ENCODE assay signal across 9 cellular contexts in genomic region chr7:76292206-76292573, GRCh38. TPM values are rescaled to one million over a fixed set of nuclear protein-coding genes. Genes with fewer than 3 reads are reported as not detected.
DNase-seq lines count a peak whose midpoint lies in the region; ATAC-seq, FAIRE-seq and TF ChIP-seq lines count a peak whose summit lies in the region.
"Had no signal": no experiment of that assay in that cellular context is flagged by ENCODE, and none has a peak within 500 bp of the region (broad histone marks: within the 10 kb centered on the region; RNA-seq: fewer than 3 reads in every experiment).

No MANE protein-coding gene starts in this region.

- H3K27me3 Mint-ChIP-seq in activated T-cell treated with anti-CD3 and anti-CD28 coated beads, Interleukin-2, amount 50 U/mL, for 4 hours (ENCODE audit: low read depth), result no peaks in the 10 kb centered on the region
- H3K27me3 Mint-ChIP-seq: activated naive CD8-positive, alpha-beta T cell had no signal

- ATAC-seq in GM21390 (IDR thresholded peaks at IDR 0.05; ENCODE audit: unreplicated experiment) (no peak), HG03354 (IDR thresholded peaks at IDR 0.05; ENCODE audit: poor library complexity, severe bottlenecking, unreplicated experiment) (no peak)
- no peak for ATAC-seq in activated T-cell treated with anti-CD3 and anti-CD28 coated beads, Interleukin-2, amount 50 U/mL, for 4 hours

- WGBS in HUES64, result 77% methylated on average over 5 of the region's 5 CpGs

- no peak for FAIRE-seq in bronchial epithelial cell (lab: Jason Lieb, UNC)

- H3K27me3 ChIP-seq in BE2C (no peaks in the 10 kb centered on the region), HUES64 (ENCODE audit: insufficient read depth, low read length) (no peaks in the 10 kb centered on the region), bronchial epithelial cell (ENCODE audit: control insufficient read depth, insufficient read depth, low read length) (no peaks in the 10 kb centered on the region), muscle layer of colon (ENCODE audit: control insufficient read depth in 1 of 2, insufficient read depth in 2 of 2, low read length in 2 of 2) (no peaks in the 10 kb centered on the region)

- H3K9me3 ChIP-seq in BE2C (no peaks in the 10 kb centered on the region), HUES64 (ENCODE audit: insufficient read depth, low read depth, low read length) (no peaks in the 10 kb centered on the region), muscle layer of colon (ENCODE audit: low read length) (no peaks in the 10 kb centered on the region)

- H3K9me3 Mint-ChIP-seq in activated T-cell treated with anti-CD3 and anti-CD28 coated beads, Interleukin-2, amount 50 U/mL, for 4 hours, result no peaks in the 10 kb centered on the region

- H3K4me1 ChIP-seq in BE2C, result peaks cover 15% of the 10 kb centered on the region
- H3K4me1 ChIP-seq in HUES64 (ENCODE audit: insufficient read depth, low read length), result peaks cover 8% of the 10 kb centered on the region
- H3K4me1 ChIP-seq in muscle layer of colon (ENCODE audit: insufficient read depth, low read length), result peaks cover 37% of the 10 kb centered on the region

- TF ChIP-seq CTCF in BE2C (IDR thresholded peaks at IDR 0.05; ENCODE audit: low read depth, low read length) (no peak), bronchial epithelial cell (IDR thresholded peaks at IDR 0.05; ENCODE audit: insufficient read depth, low read length, severe bottlenecking) (no peak)

- H3K36me3 ChIP-seq in BE2C, result no peaks in the 10 kb centered on the region
- no peaks in the 10 kb centered on the region for H3K36me3 ChIP-seq in HUES64 (ENCODE audit: insufficient read depth, low read length)
- H3K36me3 ChIP-seq in bronchial epithelial cell (ENCODE audit: control insufficient read depth, insufficient read depth, low read length), result no peaks in the 10 kb centered on the region
- no peaks in the 10 kb centered on the region for H3K36me3 ChIP-seq in muscle layer of colon (ENCODE audit: insufficient read depth, low read length)

- DNase-seq in BE2C, result no peak
- DNase-seq in bronchial epithelial cell (ENCODE audit: low read depth), result no peak
- DNase-seq in activated T-cell treated with anti-CD3 and anti-CD28 coated beads, Interleukin-2, amount 50 U/mL, for 4 hours, result no peak
- DNase-seq in kidney tubule cell (ENCODE audit: low spot score), result no peak

- no peak overlapping the region for H3K9ac ChIP-seq in HUES64 (ENCODE audit: low read depth, low read length)
- peak overlapping the region; percentile 45 for H3K9ac ChIP-seq in muscle layer of colon (ENCODE audit: low read length)

- H3K27ac ChIP-seq in HUES64 (ENCODE audit: low read depth, low read length) (peak overlapping the region; percentile 3; the same call in 1 of the 2 replicates), muscle layer of colon (ENCODE audit: low read depth, low read length) (peak overlapping the region; percentile 85)

- H3K4me3 ChIP-seq in BE2C (ENCODE audit: low read depth, low read length) (peak overlapping the region; percentile 44), HUES64 (ENCODE audit: low read length) (no peak overlapping the region), bronchial epithelial cell (ENCODE audit: low read depth, low read length) (peak overlapping the region; percentile 21), muscle layer of colon (ENCODE audit: low read depth in 1 of 2, low read length in 2 of 2) (peak overlapping the region in 1 of 2 donors; percentile 53)

- peaks cover 8% of the 10 kb centered on the region for H3K4me1 Mint-ChIP-seq in activated T-cell treated with anti-CD3 and anti-CD28 coated beads, Interleukin-2, amount 50 U/mL, for 4 hours (ENCODE audit: low read depth)

- no peak overlapping the region for H3K4me3 Mint-ChIP-seq in activated T-cell treated with anti-CD3 and anti-CD28 coated beads, Interleukin-2, amount 50 U/mL, for 4 hours
- H3K4me3 Mint-ChIP-seq: activated naive CD8-positive, alpha-beta T cell had no signal

- no peaks in the 10 kb centered on the region for H3K36me3 Mint-ChIP-seq in activated T-cell treated with anti-CD3 and anti-CD28 coated beads, Interleukin-2, amount 50 U/mL, for 4 hours (ENCODE audit: insufficient read depth)
- H3K36me3 Mint-ChIP-seq: activated naive CD8-positive, alpha-beta T cell had no signal

RNA-seq across cellular contexts. Expression of gene HSPB1, which starts 10.3 kb away (rescaled TPM):
- polyA plus RNA-seq in BE2C (2012; ENCODE audit: insufficient read depth, insufficient read length, low read depth), result 659 TPM
- 203 TPM for polyA plus RNA-seq in HUES64 (2013, experiment 1 of 2)
- 252 TPM for polyA plus RNA-seq in HUES64 (2013, experiment 2 of 2)
- total RNA-seq in bronchial epithelial cell, result 36.1 and 164 TPM in 2 replicates
- 10 to 100 TPM; 50.3 to 57.0 (median 53.8) TPM for total RNA-seq in activated T-cell treated with anti-CD3 and anti-CD28 coated beads, Interleukin-2, amount 50 U/mL, for 4 hours
